8 cellular contexts compared by ENCODE assay signal in the genomic region with DNA sequence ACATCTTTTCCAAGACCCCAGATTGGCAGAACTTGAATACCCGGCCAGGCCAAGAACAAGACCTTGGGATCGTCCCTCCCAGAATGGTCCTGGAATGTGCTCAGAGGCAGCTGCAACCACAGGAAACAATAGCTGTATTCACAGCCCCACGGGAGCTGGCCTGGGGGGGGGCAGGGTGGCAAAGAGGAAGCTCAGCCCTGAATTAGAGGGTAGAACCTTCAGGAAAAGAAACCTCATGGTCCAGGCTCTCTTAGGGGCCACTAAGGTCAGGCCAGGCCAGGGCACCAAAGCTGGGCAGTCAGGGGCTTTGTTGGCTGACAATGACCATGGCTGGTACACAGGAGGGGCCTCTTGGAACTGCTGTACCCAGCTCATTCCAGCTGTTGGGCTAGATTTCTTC. TPM values are rescaled to one million over a fixed set of nuclear protein-coding genes. Genes with fewer than 3 reads are reported as not detected.
DNase-seq lines count a peak whose midpoint lies in the region; ATAC-seq, FAIRE-seq and TF ChIP-seq lines count a peak whose summit lies in the region.

No MANE protein-coding gene starts in this region.

- peak; percentile 42 for ATAC-seq in left ventricle myocardium superior
- ATAC-seq in sciatic nerve: peak; percentile 88
- ATAC-seq in GM19467 (IDR thresholded peaks at IDR 0.05; ENCODE audit: unreplicated experiment): no peak

- POLR2A ChIA-PET in GM10248 (lab: Yijun Ruan, JAX): interaction anchor here (1.2 kb wide), 1 partner anchor 11 kb away, joined by 6 read pairs; no protein-coding TSS in a partner anchor

- TF ChIP-seq POLR2A in H54 (IDR thresholded peaks at IDR 0.05; ENCODE audit: low read depth, low read length): no peak

- FAIRE-seq in H54 (lab: Jason Lieb, UNC): no peak

- TF ChIP-seq CTCF in GM10248 (IDR thresholded peaks at IDR 0.05; ENCODE audit: control extremely low read depth, extremely low read depth, low read depth, missing control alignments): no peak

- DNase-seq in H54 (ENCODE audit: insufficient read length, low spot score): peak; percentile 84
- DNase-seq in amniotic epithelial cell (ENCODE audit: low read depth): peak; percentile 51
- DNase-seq in left ventricle myocardium superior: peak; percentile 57
- peak; percentile 76 for DNase-seq in sciatic nerve (ENCODE audit: low spot score)
- no peak for DNase-seq in NOMO-1 treated with DMSO at 0.1 percent for 48 hours (lab: John Stamatoyannopoulos, UW; ENCODE audit: unreplicated experiment)
- no peak for DNase-seq in GM10248 (ENCODE audit: extremely low spot score)
- DNase-seq in kidney glomerular epithelial cell (lab: John Stamatoyannopoulos, UW): no peak

- CTCF ChIA-PET in GM10248 (lab: Yijun Ruan, JAX): no interaction called here

- intact Hi-C loops in left ventricle myocardium superior (cut with micrococcal nuclease): no loop called here
- intact Hi-C loops in sciatic nerve (cut with DNase I): no loop called here

RNA-seq across cellular contexts. Expression of gene RPL27A, which starts 17.3 kb away (rescaled TPM):
- total RNA-seq in left ventricle myocardium superior (588 TPM), sciatic nerve (710 TPM)

RNA-seq across cellular contexts. Expression of gene TRIM66, which starts 17.4 kb away (rescaled TPM):
- total RNA-seq in left ventricle myocardium superior: 2.6 TPM
- total RNA-seq in sciatic nerve: 21.1 TPM

Comparison
In these comparisons a context has a peak if more than half of its experiments do, and no peak if none do; other contexts are left out.
1. DNase-seq: peak in H54 (single experiment), amniotic epithelial cell (single experiment), left ventricle myocardium superior (single experiment) and sciatic nerve (single experiment); none in NOMO-1 treated with DMSO at 0.1 percent for 48 hours (single experiment), GM10248 (single experiment) and kidney glomerular epithelial cell (single experiment).